In the genomic region with DNA sequence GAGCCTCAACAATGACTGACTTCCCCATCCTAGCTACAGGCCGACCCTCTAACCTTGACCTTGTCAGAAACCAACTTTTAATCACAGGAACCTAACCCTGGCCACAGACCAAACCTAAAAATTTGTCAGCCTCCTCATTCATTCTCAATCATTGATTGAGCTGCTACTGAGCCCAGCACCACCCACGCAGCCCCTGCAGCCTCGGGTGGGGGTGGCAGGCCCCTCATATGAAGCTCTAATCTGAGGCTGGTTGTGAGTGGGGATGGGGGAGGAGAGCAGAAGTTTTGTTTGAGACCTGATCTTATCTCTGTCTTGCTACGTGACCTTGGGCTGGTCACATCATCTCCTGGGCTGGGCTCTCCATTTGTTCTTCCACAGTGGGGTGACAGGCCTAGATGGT, we compare ENCODE assay signal across 18 cellular contexts.
A peak's percentile ranks its signal among the peaks of the same experiment; 100 is the strongest.
DNase-seq lines count a peak whose midpoint lies in the region; ATAC-seq and TF ChIP-seq lines count a peak whose summit lies in the region.
"Had no signal": no experiment of that assay in that cellular context is flagged by ENCODE, and none has a peak within 500 bp of the region (broad histone marks: within the 10 kb centered on the region; RNA-seq: fewer than 3 reads in every experiment).

No MANE protein-coding gene starts in this region.

- H3K4me3 ChIP-seq in heart right ventricle (no peak overlapping the region), right cardiac atrium (ENCODE audit: low read length) (no peak overlapping the region), NB4 (ENCODE audit: low read depth, low read length) (no peak overlapping the region), sigmoid colon (no peak overlapping the region)
- H3K4me3 ChIP-seq: Peyer's patch had no signal

- H3K4me1 ChIP-seq in heart right ventricle = peaks cover 21 to 56% (median 45%) of the 10 kb centered on the region in 9 donors
- H3K4me1 ChIP-seq in right cardiac atrium (ENCODE audit: control insufficient read depth, insufficient read depth, low read length) = peaks cover 16% of the 10 kb centered on the region
- peaks cover 0 to 22% (median 8%) of the 10 kb centered on the region in 4 donors for H3K4me1 ChIP-seq in sigmoid colon
- H3K4me1 ChIP-seq: Peyer's patch had no signal

- no peak for TF ChIP-seq EP300 in sigmoid colon (IDR thresholded peaks at IDR 0.05)

- no peaks in the 10 kb centered on the region for H3K36me3 Mint-ChIP-seq in stimulated activated effector memory CD8-positive, alpha-beta T cell treated with anti-CD3 and anti-CD28 coated beads, Interleukin-12 subunit alpha, Interleukin-12 subunit beta, amount 100 ng/mL, for 72 hours
- H3K36me3 Mint-ChIP-seq: CD4-positive, alpha-beta memory T cell had no signal

- TF ChIP-seq CTCF in heart right ventricle (IDR thresholded peaks at IDR 0.05) (no peak), NB4 (IDR thresholded peaks at IDR 0.05; ENCODE audit: low read depth, low read length) (no peak), sigmoid colon (IDR thresholded peaks at IDR 0.05) (no peak)

- WGBS in heart right ventricle, 2 donors = 76 to 81% methylated on average over 4 of the region's 4 CpGs
- WGBS in right cardiac atrium = 84% methylated on average over 4 of the region's 4 CpGs
- WGBS in sigmoid colon, 2 donors = 88 to 93% methylated on average over 4 of the region's 4 CpGs

- peaks cover 0 to 3% (median 0%) of the 10 kb centered on the region in 11 donors for H3K9me3 ChIP-seq in heart right ventricle
- H3K9me3 ChIP-seq in right cardiac atrium (ENCODE audit: control insufficient read depth, low read length) = no peaks in the 10 kb centered on the region
- H3K9me3 ChIP-seq in sigmoid colon = no peaks in the 10 kb centered on the region
- H3K9me3 ChIP-seq: Peyer's patch had no signal

- H3K9me3 Mint-ChIP-seq in stimulated activated effector memory CD8-positive, alpha-beta T cell treated with anti-CD3 and anti-CD28 coated beads, Interleukin-12 subunit alpha, Interleukin-12 subunit beta, amount 100 ng/mL, for 72 hours = no peaks in the 10 kb centered on the region
- H3K9me3 Mint-ChIP-seq: CD4-positive, alpha-beta memory T cell had no signal

- peak overlapping the region; percentile 47 for H3K27ac Mint-ChIP-seq in stimulated activated effector memory CD8-positive, alpha-beta T cell treated with anti-CD3 and anti-CD28 coated beads, Interleukin-12 subunit alpha, Interleukin-12 subunit beta, amount 100 ng/mL, for 72 hours

- peaks cover 32% of the 10 kb centered on the region for H3K4me1 Mint-ChIP-seq in stimulated activated effector memory CD8-positive, alpha-beta T cell treated with anti-CD3 and anti-CD28 coated beads, Interleukin-12 subunit alpha, Interleukin-12 subunit beta, amount 100 ng/mL, for 72 hours

- ATAC-seq in heart right ventricle = no peak
- no peak for ATAC-seq in right cardiac atrium
- ATAC-seq in stimulated activated effector memory CD8-positive, alpha-beta T cell treated with anti-CD3 and anti-CD28 coated beads, Interleukin-12 subunit alpha, Interleukin-12 subunit beta, amount 100 ng/mL, for 72 hours = peak; percentile 61

- H3K27me3 ChIP-seq in heart right ventricle = no peaks in the 10 kb centered on the region
- H3K27me3 ChIP-seq in right cardiac atrium (ENCODE audit: control insufficient read depth, insufficient read depth) = no peaks in the 10 kb centered on the region
- no peaks in the 10 kb centered on the region for H3K27me3 ChIP-seq in sigmoid colon
- H3K27me3 ChIP-seq: Peyer's patch had no signal

- no peaks in the 10 kb centered on the region for H3K36me3 ChIP-seq in heart right ventricle
- no peaks in the 10 kb centered on the region for H3K36me3 ChIP-seq in sigmoid colon
- H3K36me3 ChIP-seq: Peyer's patch had no signal

- no peak for TF ChIP-seq POLR2A in NB4 (IDR thresholded peaks at IDR 0.05; ENCODE audit: extremely low read depth, insufficient read length)
- no peak for TF ChIP-seq POLR2A in sigmoid colon (IDR thresholded peaks at IDR 0.05)

- H3K27ac ChIP-seq in heart right ventricle (peak overlapping the region in 6 of 10 donors; percentile 26 to 67 (median 56)), right cardiac atrium (ENCODE audit: low read length) (no peak overlapping the region), epithelial cell of prostate (peak overlapping the region; percentile 56), sigmoid colon (no peak overlapping the region)
- H3K27ac ChIP-seq: Peyer's patch had no signal

- H3K4me3 Mint-ChIP-seq in stimulated activated effector memory CD8-positive, alpha-beta T cell treated with anti-CD3 and anti-CD28 coated beads, Interleukin-12 subunit alpha, Interleukin-12 subunit beta, amount 100 ng/mL, for 72 hours = no peak overlapping the region
- H3K4me3 Mint-ChIP-seq: CD4-positive, alpha-beta memory T cell had no signal

- intact Hi-C loops in heart right ventricle (cut with DNase I) = no loop called here
- intact Hi-C loops in right cardiac atrium (cut with DNase I) = loop anchor here in 1 of 4 donors (10.0 kb wide), 1 partner anchor 87 kb away; no protein-coding TSS in a partner anchor
- intact Hi-C loops in sigmoid colon (cut with DNase I) = no loop called here

- DNase-seq in heart right ventricle = no peak
- DNase-seq in right cardiac atrium = no peak
- peak; percentile 15 for DNase-seq in NB4 (ENCODE audit: low read depth)
- DNase-seq in epithelial cell of prostate (ENCODE audit: low read depth, low spot score) = no peak
- DNase-seq in stimulated activated effector memory CD8-positive, alpha-beta T cell treated with anti-CD3 and anti-CD28 coated beads, Interleukin-12 subunit alpha, Interleukin-12 subunit beta, amount 100 ng/mL, for 72 hours (ENCODE audit: low spot score in 2 of 2) = peak in 1 of 2 donors; percentile 46
- DNase-seq in DMS79 treated with DMSO at 0.1 percent for 48 hours (lab: John Stamatoyannopoulos, UW) = no peak
- DNase-seq in NCI-H2227 treated with DMSO at 0.1 percent for 48 hours (lab: John Stamatoyannopoulos, UW) = no peak
- DNase-seq in sigmoid colon = no peak
- DNase-seq: ACHN; CD4-positive, alpha-beta memory T cell; Karpas-422; MM.1S; NCI-H1417; NCI-H2029; NCI-H2171 treated with DMSO at 0.1 percent for 48 hours; NCI-H510A; Peyer's patch; SIG-M5 had no signal

Comparison
In these comparisons a context has a peak if more than half of its experiments do, and no peak if none do; other contexts are left out.
1. H3K27ac ChIP-seq: peak in heart right ventricle (6 of 10) and epithelial cell of prostate (single experiment); none in right cardiac atrium (single experiment) and sigmoid colon (0 of 4).